Comparison of ENCODE assay signal across 8 cellular contexts in genomic region chr18:36095936-36096519, GRCh38. TPM values are rescaled to one million over a fixed set of nuclear protein-coding genes. Genes with fewer than 3 reads are reported as not detected.
DNase-seq lines count a peak whose midpoint lies in the region; ATAC-seq and TF ChIP-seq lines count a peak whose summit lies in the region.

No MANE protein-coding gene starts in this region.

- peak; percentile 58 for ATAC-seq in activated T-helper 17 cell treated with anti-CD3 and anti-CD28 coated beads, Interleukin-2, amount 50 U/mL, for 72 hours (replicated peaks)

- H3K9me3 Mint-ChIP-seq in activated T-helper 17 cell treated with anti-CD3 and anti-CD28 coated beads, Interleukin-2, amount 50 U/mL, for 72 hours, result no peaks in the 10 kb centered on the region

- 4% methylated on average over 1 of the region's 1 CpG for WGBS in hepatocyte (ENCODE audit: low lambda C conversion rate, missing lambda C conversion rate)

- H3K9me3 ChIP-seq in AG04450 (ENCODE audit: control insufficient read depth, insufficient read depth, low read length) (no peaks in the 10 kb centered on the region), hepatocyte (ENCODE audit: low read depth) (no peaks in the 10 kb centered on the region)

- POLR2A ChIA-PET in AG04450 (lab: Yijun Ruan, JAX), result no interaction called here

- H3K27ac ChIP-seq in AG04450 (ENCODE audit: low read depth, low read length) (no peak overlapping the region), hepatocyte (no peak overlapping the region)

- H3K4me3 ChIP-seq in AG04450 (ENCODE audit: low read depth, low read length) (no peak overlapping the region), hepatocyte (no peak overlapping the region)

- no peaks in the 10 kb centered on the region for H3K27me3 ChIP-seq in AG04450 (ENCODE audit: control insufficient read depth, insufficient read depth, low read length)
- no peaks in the 10 kb centered on the region for H3K27me3 ChIP-seq in hepatocyte

- CTCF ChIA-PET in AG04450 (lab: Charles Lee), result interaction anchor here (0.6 to 3.3 kb wide), 34 partner anchors 8 to 1057 kb away, joined by 3 to 148 read pairs (median 4); partner anchors contain the start of gene ELP2

- H3K4me1 Mint-ChIP-seq in activated T-helper 17 cell treated with anti-CD3 and anti-CD28 coated beads, Interleukin-2, amount 50 U/mL, for 72 hours, result no peaks in the 10 kb centered on the region

- H3K4me1 ChIP-seq in hepatocyte (ENCODE audit: insufficient read depth), result no peaks in the 10 kb centered on the region

- H3K36me3 Mint-ChIP-seq in activated T-helper 17 cell treated with anti-CD3 and anti-CD28 coated beads, Interleukin-2, amount 50 U/mL, for 72 hours (ENCODE audit: low read depth), result no peaks in the 10 kb centered on the region

- H3K4me3 Mint-ChIP-seq in activated T-helper 17 cell treated with anti-CD3 and anti-CD28 coated beads, Interleukin-2, amount 50 U/mL, for 72 hours, result no peak overlapping the region

- H3K27ac Mint-ChIP-seq in activated T-helper 17 cell treated with anti-CD3 and anti-CD28 coated beads, Interleukin-2, amount 50 U/mL, for 72 hours, result no peak overlapping the region

- no peaks in the 10 kb centered on the region for H3K36me3 ChIP-seq in hepatocyte (replicated peaks; ENCODE audit: insufficient read depth, low read depth)

- peak; percentile 54 for DNase-seq in AG04450 (ENCODE audit: low read depth, low spot score)
- peak; percentile 46 for DNase-seq in GM13976 (ENCODE audit: low spot score)
- peak; percentile 5 for DNase-seq in NCI-H2081 treated with DMSO at 0.1 percent for 48 hours (lab: John Stamatoyannopoulos, UW)
- peak; percentile 68 for DNase-seq in hepatocyte (ENCODE audit: low spot score)
- DNase-seq in stromal cell of bone marrow (ENCODE audit: low read depth), result peak; percentile 45
- no peak for DNase-seq in activated effector memory CD4-positive, alpha-beta T cell treated with anti-CD3 and anti-CD28 coated beads, Interleukin-2, amount 50 U/mL, for 16 hours
- no peak for DNase-seq in activated CD4-positive, CD25-positive, alpha-beta regulatory T cell (lab: John Stamatoyannopoulos, UW)

- no peak overlapping the region for H3K4me2 ChIP-seq in hepatocyte

- no peak overlapping the region for H2AFZ ChIP-seq in hepatocyte

- H3K27me3 Mint-ChIP-seq in activated T-helper 17 cell treated with anti-CD3 and anti-CD28 coated beads, Interleukin-2, amount 50 U/mL, for 72 hours, result peaks cover 4% of the 10 kb centered on the region

- no peaks in the 10 kb centered on the region for H3K79me2 ChIP-seq in hepatocyte

- H4K20me1 ChIP-seq in hepatocyte (ENCODE audit: insufficient read depth, poor library complexity, severe bottlenecking), result no peaks in the 10 kb centered on the region

- in situ Hi-C loops in GM13976 (cut with MboI; ENCODE audit: low sequenced_read_pairs, unreplicated experiment), result loop anchor here (25.0 kb wide), 1 partner anchor 716 kb away; no protein-coding TSS in a partner anchor

- TF ChIP-seq CTCF in AG04450 (IDR thresholded peaks at IDR 0.05; ENCODE audit: low read depth, low read length) (peak; percentile 55), GM13976 (IDR thresholded peaks at IDR 0.05; ENCODE audit: borderline replicate concordance, control extremely low read depth, extremely low read depth, insufficient read depth, missing control alignments) (no peak), hepatocyte (IDR thresholded peaks at IDR 0.05; ENCODE audit: poor library complexity) (peak; percentile 72)

- no peaks in the 10 kb centered on the region for H3K9me2 ChIP-seq in hepatocyte (replicated peaks; ENCODE audit: insufficient read depth)

RNA-seq across cellular contexts. Expression of gene RPRD1A, which starts 28.7 kb away (rescaled TPM):
- polyA plus RNA-seq in AG04450 (2011; rRNA removed), result 25.7 and 35.6 TPM in 2 replicates
- polyA minus RNA-seq in AG04450 (2011; rRNA and poly(A)+ RNA removed), result 25.0 and 27.3 TPM in 2 replicates
- 10 to 100 TPM; 16.3 to 28.9 TPM for total RNA-seq in activated T-helper 17 cell treated with anti-CD3 and anti-CD28 coated beads, Interleukin-2, amount 50 U/mL, for 72 hours
- 65.8 and 68.0 TPM in 2 replicates for total RNA-seq in hepatocyte
- polyA plus RNA-seq in hepatocyte, result 23.3 and 23.7 TPM in 2 replicates

RNA-seq across cellular contexts. Expression of gene SLC39A6, which starts 33.1 kb away (rescaled TPM):
- 108 and 123 TPM in 2 replicates for polyA plus RNA-seq in AG04450 (2011; rRNA removed)
- 99.7 and 119 TPM in 2 replicates for polyA minus RNA-seq in AG04450 (2011; rRNA and poly(A)+ RNA removed)
- 10 to 100 TPM; 29.2 to 41.7 TPM for total RNA-seq in activated T-helper 17 cell treated with anti-CD3 and anti-CD28 coated beads, Interleukin-2, amount 50 U/mL, for 72 hours
- total RNA-seq in hepatocyte, result 53.6 and 59.6 TPM in 2 replicates
- 46.6 and 48.3 TPM in 2 replicates for polyA plus RNA-seq in hepatocyte

RNA-seq across cellular contexts. Expression of gene ELP2, which starts 33.7 kb away (rescaled TPM):
- polyA plus RNA-seq in AG04450 (2011; rRNA removed) (116 and 122 TPM in 2 replicates), hepatocyte (54.3 and 55.5 TPM in 2 replicates)
- polyA minus RNA-seq in AG04450 (2011; rRNA and poly(A)+ RNA removed), result 136 and 145 TPM in 2 replicates
- total RNA-seq in activated T-helper 17 cell treated with anti-CD3 and anti-CD28 coated beads, Interleukin-2, amount 50 U/mL, for 72 hours, result 10 to 100 TPM; 78.3 to 95.8 TPM
- total RNA-seq in hepatocyte, result 63.8 and 80.3 TPM in 2 replicates

Comparison
In these comparisons a context has a peak if more than half of its experiments do, and no peak if none do; other contexts are left out.
1. DNase-seq: peak in AG04450 (single experiment), GM13976 (single experiment), NCI-H2081 treated with DMSO at 0.1 percent for 48 hours (single experiment), hepatocyte (single experiment) and stromal cell of bone marrow (single experiment); none in activated effector memory CD4-positive, alpha-beta T cell treated with anti-CD3 and anti-CD28 coated beads, Interleukin-2, amount 50 U/mL, for 16 hours (single experiment) and activated CD4-positive, CD25-positive, alpha-beta regulatory T cell (0 of 4).